12 cellular contexts compared by ENCODE assay signal in genomic region chr12:97927991-97928390, GRCh38.
DNase-seq lines count a peak whose midpoint lies in the region; TF ChIP-seq lines count a peak whose summit lies in the region.
"Had no signal": no experiment of that assay in that cellular context is flagged by ENCODE, and none has a peak within 500 bp of the region (broad histone marks: within the 10 kb centered on the region; RNA-seq: fewer than 3 reads in every experiment).

No MANE protein-coding gene starts in this region.

- H3F3A ChIP-seq in neural progenitor cell (ENCODE audit: low read depth), result no peaks in the 10 kb centered on the region

- H3K9ac ChIP-seq in neural progenitor cell, result no peak overlapping the region

- intact Hi-C loops in posterior cingulate gyrus (cut with DNase I), result no loop called here

- no peaks in the 10 kb centered on the region for H3K36me3 Mint-ChIP-seq in neural progenitor cell
- H3K36me3 Mint-ChIP-seq: CD14-positive monocyte; CD8-positive, alpha-beta memory T cell had no signal

- H3K4me1 ChIP-seq in neural progenitor cell, result no peaks in the 10 kb centered on the region
- H3K4me1 ChIP-seq: Caco-2 had no signal

- H2AFZ ChIP-seq in neural progenitor cell (replicated peaks), result peak overlapping the region; percentile 18

- H3K4me3 ChIP-seq in neural progenitor cell, result no peak overlapping the region

- no peaks in the 10 kb centered on the region for H3K9me3 Mint-ChIP-seq in neural progenitor cell

- H3K27me3 Mint-ChIP-seq in neural progenitor cell (ENCODE audit: insufficient read depth, low read depth), result no peaks in the 10 kb centered on the region
- H3K27me3 Mint-ChIP-seq: CD8-positive, alpha-beta memory T cell had no signal

- DNase-seq in AG20443 (ENCODE audit: low spot score) (peak; percentile 11), amniotic epithelial cell (ENCODE audit: low read depth) (peak; percentile 63), islet precursor cell (peak; percentile 89), neural progenitor cell (ENCODE audit: low spot score) (no peak), posterior cingulate gyrus (no peak), CD1c-positive myeloid dendritic cell (ENCODE audit: extremely low spot score) (no peak)
- no peak for DNase-seq in activated CD4-positive, CD25-positive, alpha-beta regulatory T cell (lab: John Stamatoyannopoulos, UW)
- DNase-seq: Caco-2; CD8-positive, alpha-beta memory T cell; HCEC 1CT; HFFc6 had no signal

- H3K4me2 ChIP-seq in neural progenitor cell, result no peak overlapping the region

- no peak overlapping the region for H3K27ac ChIP-seq in neural progenitor cell

- no peaks in the 10 kb centered on the region for H3K9me3 ChIP-seq in neural progenitor cell (ENCODE audit: low read depth)
- H3K9me3 ChIP-seq: Caco-2 had no signal

- no peaks in the 10 kb centered on the region for H3K27me3 ChIP-seq in neural progenitor cell

- no peaks in the 10 kb centered on the region for H4K20me1 ChIP-seq in neural progenitor cell (ENCODE audit: low read depth)

- no peaks in the 10 kb centered on the region for H3K4me1 Mint-ChIP-seq in neural progenitor cell
- H3K4me1 Mint-ChIP-seq: CD14-positive monocyte; CD8-positive, alpha-beta memory T cell had no signal

- H3K27ac Mint-ChIP-seq in neural progenitor cell, result no peak overlapping the region
- H3K27ac Mint-ChIP-seq: CD14-positive monocyte; CD8-positive, alpha-beta memory T cell; HFFc6 had no signal

- H3K4me3 Mint-ChIP-seq in neural progenitor cell, result no peak overlapping the region
- H3K4me3 Mint-ChIP-seq: CD14-positive monocyte; CD8-positive, alpha-beta memory T cell; HFFc6 had no signal

- H3K79me2 ChIP-seq in neural progenitor cell (ENCODE audit: low read depth), result no peaks in the 10 kb centered on the region

- no peaks in the 10 kb centered on the region for H3K36me3 ChIP-seq in neural progenitor cell

- TF ChIP-seq CTCF in neural progenitor cell (IDR thresholded peaks at IDR 0.05), result no peak

Comparison
In these comparisons a context has a peak if more than half of its experiments do, and no peak if none do; other contexts are left out.
1. DNase-seq: peak in AG20443 (single experiment), amniotic epithelial cell (single experiment) and islet precursor cell (single experiment); none in neural progenitor cell (single experiment), activated CD4-positive, CD25-positive, alpha-beta regulatory T cell (0 of 4), posterior cingulate gyrus (0 of 10) and CD1c-positive myeloid dendritic cell (single experiment).